30 cellular contexts compared by ENCODE assay signal in the genomic region with DNA sequence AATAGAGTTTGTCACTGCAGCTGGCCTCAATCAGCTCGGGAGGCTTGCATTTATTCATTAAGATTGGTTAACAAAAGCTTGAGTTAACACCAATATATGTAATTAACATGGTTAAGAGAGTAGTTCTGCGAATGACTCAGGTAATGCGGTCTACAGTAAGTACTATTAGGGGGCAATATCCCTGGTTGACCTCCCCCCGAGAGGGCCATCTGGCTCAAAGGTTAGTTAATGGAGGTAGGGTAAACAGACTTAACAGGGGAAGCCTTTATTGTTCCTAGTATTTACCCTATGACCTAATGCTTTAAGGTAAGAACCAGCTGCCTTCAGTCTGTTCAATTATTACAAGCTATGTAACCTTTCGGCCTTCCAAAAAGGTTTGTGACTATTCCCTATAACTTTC.
"Had no signal": no experiment of that assay in that cellular context is flagged by ENCODE, and none has a peak within 500 bp of the region (broad histone marks: within the 10 kb centered on the region; RNA-seq: fewer than 3 reads in every experiment).

No MANE protein-coding gene starts in this region.

- H3K4me1 Mint-ChIP-seq: activated CD4-positive, alpha-beta T cell treated with anti-CD3 and anti-CD28 coated beads for 36 hours; activated CD4-positive, alpha-beta T cell treated with anti-CD3 and anti-CD28 coated beads, Interleukin-2, amount 10 ng/mL, durations not matched to agents 7 days and 5 days; activated naive CD4-positive, alpha-beta T cell treated with anti-CD3 and anti-CD28 coated beads, Interleukin-2, amount 50 U/mL, for 24 hours; activated naive CD8-positive, alpha-beta T cell treated with anti-CD3 and anti-CD28 coated beads, Interleukin-2, amount 10 ng/mL, durations not matched to agents 7 days and 5 days; central memory CD8-positive, alpha-beta T cell had no signal

- ATAC-seq: activated CD4-positive, alpha-beta T cell treated with anti-CD3 and anti-CD28 coated beads for 36 hours; activated CD4-positive, CD25-positive, alpha-beta regulatory T cell treated with anti-CD3 and anti-CD28 coated beads, Interleukin-2, amount 50 U/mL, for 24 hours; activated CD8-positive, alpha-beta T cell treated with anti-CD3 and anti-CD28 coated beads, Interleukin-2, amount 10 ng/mL, durations not matched to agents 7 days and 5 days; Panc1 had no signal

- H3K4me3 Mint-ChIP-seq: activated CD4-positive, alpha-beta T cell treated with anti-CD3 and anti-CD28 coated beads for 36 hours; activated CD4-positive, alpha-beta T cell treated with anti-CD3 and anti-CD28 coated beads, Interleukin-2, amount 10 ng/mL, durations not matched to agents 7 days and 5 days; activated CD8-positive, alpha-beta T cell treated with anti-CD3 and anti-CD28 coated beads, Interleukin-2, amount 10 ng/mL, durations not matched to agents 7 days and 5 days; activated naive CD4-positive, alpha-beta T cell treated with anti-CD3 and anti-CD28 coated beads, Interleukin-2, amount 50 U/mL, for 24 hours; activated naive CD8-positive, alpha-beta T cell treated with anti-CD3 and anti-CD28 coated beads, Interleukin-2, amount 10 ng/mL, durations not matched to agents 7 days and 5 days; activated T-cell treated with anti-CD3 and anti-CD28 coated beads, Interleukin-2, amount 50 U/mL, for 24 hours; central memory CD8-positive, alpha-beta T cell; T-helper 1 cell treated with Interleukin-12 subunit alpha and Interleukin-12 subunit beta and Interleukin-4 antibody, amounts not matched to agents 30 μg/mL and 1 μg/mL, for 36 hours; T-helper 2 cell treated with Interferon-gamma antibody and Interleukin-4, amounts not matched to agents 5 μg/mL and 100 μg/mL, for 36 hours had no signal

- H3K27ac Mint-ChIP-seq: activated CD4-positive, alpha-beta T cell treated with anti-CD3 and anti-CD28 coated beads for 36 hours; activated CD4-positive, alpha-beta T cell treated with anti-CD3 and anti-CD28 coated beads, Interleukin-2, amount 10 ng/mL, durations not matched to agents 7 days and 5 days; activated CD8-positive, alpha-beta T cell treated with anti-CD3 and anti-CD28 coated beads, Interleukin-2, amount 10 ng/mL, durations not matched to agents 7 days and 5 days; activated naive CD4-positive, alpha-beta T cell treated with anti-CD3 and anti-CD28 coated beads, Interleukin-2, amount 50 U/mL, for 24 hours; activated naive CD8-positive, alpha-beta T cell treated with anti-CD3 and anti-CD28 coated beads, Interleukin-2, amount 10 ng/mL, durations not matched to agents 7 days and 5 days; activated T-cell treated with anti-CD3 and anti-CD28 coated beads, Interleukin-2, amount 50 U/mL, for 24 hours; activated T-helper 2 cell treated with anti-CD3 and anti-CD28 coated beads, Interferon-gamma antibody, Interleukin-2, Interleukin-4, amounts not matched to agents 10 μg/mL and 5 μg/mL and 100 μg/mL, durations not matched to agents 14 hours and 24 hours and 36 hours; T-helper 1 cell treated with Interleukin-12 subunit alpha and Interleukin-12 subunit beta and Interleukin-4 antibody, amounts not matched to agents 30 μg/mL and 1 μg/mL, for 36 hours; T-helper 2 cell treated with Interferon-gamma antibody and Interleukin-4, amounts not matched to agents 5 μg/mL and 100 μg/mL, for 36 hours had no signal

- H3K36me3 Mint-ChIP-seq: activated naive CD4-positive, alpha-beta T cell treated with anti-CD3 and anti-CD28 coated beads, Interleukin-2, amount 50 U/mL, for 24 hours; activated naive CD8-positive, alpha-beta T cell treated with anti-CD3 and anti-CD28 coated beads, Interleukin-2, amount 10 ng/mL, durations not matched to agents 7 days and 5 days had no signal

- H3K27me3 Mint-ChIP-seq: activated CD4-positive, alpha-beta T cell treated with anti-CD3 and anti-CD28 coated beads for 36 hours; activated CD4-positive, alpha-beta T cell treated with anti-CD3 and anti-CD28 coated beads, Interleukin-2, amount 10 ng/mL, durations not matched to agents 7 days and 5 days; activated naive CD4-positive, alpha-beta T cell treated with anti-CD3 and anti-CD28 coated beads, Interleukin-2, amount 50 U/mL, for 24 hours; activated naive CD8-positive, alpha-beta T cell treated with anti-CD3 and anti-CD28 coated beads, Interleukin-2, amount 10 ng/mL, durations not matched to agents 7 days and 5 days; activated T-cell treated with anti-CD3 and anti-CD28 coated beads, Interleukin-2, amount 50 U/mL, for 24 hours; central memory CD8-positive, alpha-beta T cell had no signal

- DNase-seq: activated CD4-positive, alpha-beta T cell treated with anti-CD3 and anti-CD28 coated beads for 36 hours; activated CD4-positive, alpha-beta T cell treated with anti-CD3 and anti-CD28 coated beads, Interleukin-2, amount 10 ng/mL, durations not matched to agents 7 days and 5 days; activated CD4-positive, alpha-beta T cell treated with anti-CD3 and anti-CD28 coated beads, Interleukin-2, amount 50 U/mL, for 48 hours; activated CD8-positive, alpha-beta T cell treated with anti-CD3 and anti-CD28 coated beads, Interleukin-2, amount 10 ng/mL, durations not matched to agents 7 days and 5 days; activated gamma-delta T cell; activated naive CD4-positive, alpha-beta T cell treated with Interleukin-2 at 50 U/mL for 16 hours; activated naive CD8-positive, alpha-beta T cell treated with anti-CD3 and anti-CD28 coated beads, Interleukin-2, amount 10 ng/mL, durations not matched to agents 7 days and 5 days; activated T-cell treated with anti-CD3 and anti-CD28 coated beads, Interleukin-2, amount 50 U/mL, for 24 hours; amygdala; Kasumi-1; MG63; NCI-H1048; NCI-H1436 treated with DMSO at 0.1 percent for 48 hours; NCI-H187 treated with DMSO at 0.1 percent for 48 hours; NCI-H2081; NCI-H2171 treated with DMSO at 0.1 percent for 48 hours; NCI-H2227 treated with DMSO at 0.1 percent for 48 hours; NCI-H446; NCI-H510A treated with DMSO at 0.1 percent for 48 hours; NCI-H526 treated with DMSO at 0.1 percent for 48 hours; RPMI8226; SHP77 treated with DMSO at 0.1 percent for 48 hours; SK-N-SH had no signal
